ENCODE assay signal across 7 cellular contexts in genomic region chr5:65623482-65623881, GRCh38. TPM values are rescaled to one million over a fixed set of nuclear protein-coding genes. Genes with fewer than 3 reads are reported as not detected.
DNase-seq lines count a peak whose midpoint lies in the region; ATAC-seq, FAIRE-seq and TF ChIP-seq lines count a peak whose summit lies in the region.

No MANE protein-coding gene starts in this region.

- H3K4me1 ChIP-seq in HEK293 (ENCODE audit: control insufficient read depth, insufficient read depth, low read length) (peaks cover 2% of the 10 kb centered on the region; the same call in 1 of the 2 replicates), foreskin keratinocyte (peaks cover 11% of the 10 kb centered on the region), small intestine (ENCODE audit: control insufficient read depth in 2 of 2, insufficient read depth in 1 of 2, low read depth in 1 of 2, low read length in 1 of 2) (peaks cover 2 to 5% of the 10 kb centered on the region in 2 donors)

- ATAC-seq in T-helper 17 cell: no peak
- ATAC-seq in foreskin keratinocyte: no peak
- ATAC-seq in HG02840 (IDR thresholded peaks at IDR 0.05; ENCODE audit: low FRiP score, unreplicated experiment): no peak
- no peak for ATAC-seq in HG03139 (IDR thresholded peaks at IDR 0.05; ENCODE audit: unreplicated experiment)

- TF ChIP-seq CTCF in HEK293 (tag by site-specific recombination; IDR thresholded peaks at IDR 0.05) (no peak), foreskin keratinocyte (conservative IDR thresholded peaks at IDR 0.05) (no peak), GM20000 (IDR thresholded peaks at IDR 0.05; ENCODE audit: extremely low read depth, missing control alignments) (no peak)

- POLR2A ChIA-PET in HEK293 (lab: Yijun Ruan, JAX): interaction anchor here (0.5 to 1.2 kb wide), 8 partner anchors 13 to 100 kb away, joined by 3 to 7 read pairs (median 3); partner anchors contain the start of genes CENPK and PPWD1

- H3K27ac Mint-ChIP-seq in T-helper 17 cell: peak overlapping the region; percentile 99

- CTCF ChIA-PET in HEK293 (lab: Yijun Ruan, JAX): interaction anchor here (1.3 kb wide), 1 partner anchor 39 kb away, joined by 4 read pairs; no protein-coding TSS in a partner anchor

- no peaks in the 10 kb centered on the region for H3K27me3 ChIP-seq in foreskin keratinocyte
- no peaks in the 10 kb centered on the region for H3K27me3 ChIP-seq in small intestine (ENCODE audit: control insufficient read depth in 2 of 2, insufficient read depth in 2 of 2, low read length in 2 of 2)

- no peaks in the 10 kb centered on the region for H3K27me3 Mint-ChIP-seq in T-helper 17 cell

- H3K4me3 ChIP-seq in HEK293 (ENCODE audit: low read depth, low read length) (peak overlapping the region; percentile 98), small intestine (ENCODE audit: low read depth in 1 of 2, low read length in 2 of 2) (peak overlapping the region; percentile 93 to 98)

- H3K9me3 ChIP-seq in HEK293 (ENCODE audit: control insufficient read depth, insufficient read depth, low read depth, low read length) (no peaks in the 10 kb centered on the region), T-helper 17 cell (ENCODE audit: control insufficient read depth, low read length, poor library complexity, severe bottlenecking) (no peaks in the 10 kb centered on the region), small intestine (ENCODE audit: control insufficient read depth, low read depth) (no peaks in the 10 kb centered on the region)

- peaks cover 32% of the 10 kb centered on the region for H3K4me1 Mint-ChIP-seq in T-helper 17 cell

- WGBS in small intestine, 3 donors: 3 to 5% (median 4%) methylated on average over 9 of the region's 9 CpGs

- no peaks in the 10 kb centered on the region for H3K36me3 Mint-ChIP-seq in T-helper 17 cell (ENCODE audit: low read depth)

- DNase-seq in T-helper 17 cell: no peak
- DNase-seq in foreskin keratinocyte: no peak
- no peak for DNase-seq in small intestine
- no peak for DNase-seq in GM20000 (ENCODE audit: low spot score)

- H3K36me3 ChIP-seq in HEK293 (ENCODE audit: control insufficient read depth in 2 of 2, insufficient read depth in 1 of 2, low read length in 2 of 2) (no peaks in the 10 kb centered on the region; a peak in 1 of 3 replicates), small intestine (ENCODE audit: control insufficient read depth in 2 of 2, insufficient read depth in 2 of 2, low read length in 2 of 2) (no peaks in the 10 kb centered on the region)

- H3K4me3 Mint-ChIP-seq in T-helper 17 cell: peak overlapping the region; percentile 98

- H3K27ac ChIP-seq in HEK293 (ENCODE audit: extremely low read depth, low read depth, low read length) (no peak overlapping the region), foreskin keratinocyte (peak overlapping the region; percentile 79), small intestine (ENCODE audit: low read depth in 1 of 2, low read length in 1 of 2) (peak overlapping the region in 1 of 2 donors; percentile 94)

- no peak for FAIRE-seq in small intestine (lab: Jason Lieb, UNC)

TF ChIP-seq in HEK293, 187 proteins besides CTCF, POLR2A, EP300 and RAD21:
- TF ChIP-seq GLI2 (tag by site-specific recombination; IDR thresholded peaks at IDR 0.05; ENCODE audit: borderline replicate concordance, low read depth): no peak
- peak; percentile 64 for TF ChIP-seq ZBTB20 (tag by site-specific recombination; IDR thresholded peaks at IDR 0.05)
- peak; percentile 58; the same call in 1 of the 2 replicates for TF ChIP-seq PRDM10 (tag by site-specific recombination; IDR thresholded peaks at IDR 0.05)
TF ChIP-seq in HEK293: peak in this region for 2.

RNA-seq across cellular contexts. Expression of gene TRIM23, which starts 0.7 kb away (rescaled TPM):
- 10 to 100 TPM; 15.2 to 18.4 TPM for total RNA-seq in T-helper 17 cell
- total RNA-seq in foreskin keratinocyte: 6.6 TPM in 2 replicates
- 1.2 and 1.5 TPM in 2 replicates for polyA plus RNA-seq in foreskin keratinocyte
- polyA plus RNA-seq in small intestine: 1 to 10 TPM; 2.7 to 3.5 (median 3.0) TPM

RNA-seq across cellular contexts. Expression of gene SHLD3, which starts 1.3 kb away (rescaled TPM):
- total RNA-seq in T-helper 17 cell: 10 to 100 TPM in 1 of 2 donors, 1 to 10 TPM in 1; 7.5 to 11.9 TPM
- total RNA-seq in foreskin keratinocyte: 2.3 and 2.4 TPM in 2 replicates
- polyA plus RNA-seq in foreskin keratinocyte: 1.5 and 1.7 TPM in 2 replicates
- 1 to 10 TPM; 2.7 to 6.3 (median 3.5) TPM for polyA plus RNA-seq in small intestine

RNA-seq across cellular contexts. Expression of gene TRAPPC13, which starts 1.3 kb away (rescaled TPM):
- total RNA-seq in T-helper 17 cell (10 to 100 TPM; 13.9 to 14.9 TPM), foreskin keratinocyte (15.0 and 16.5 TPM in 2 replicates)
- polyA plus RNA-seq in foreskin keratinocyte (7.5 and 9.3 TPM in 2 replicates), small intestine (10 to 100 TPM; 14.4 to 20.1 (median 17.8) TPM)
